ENCODE assay signal across 19 cellular contexts in the genomic region with DNA sequence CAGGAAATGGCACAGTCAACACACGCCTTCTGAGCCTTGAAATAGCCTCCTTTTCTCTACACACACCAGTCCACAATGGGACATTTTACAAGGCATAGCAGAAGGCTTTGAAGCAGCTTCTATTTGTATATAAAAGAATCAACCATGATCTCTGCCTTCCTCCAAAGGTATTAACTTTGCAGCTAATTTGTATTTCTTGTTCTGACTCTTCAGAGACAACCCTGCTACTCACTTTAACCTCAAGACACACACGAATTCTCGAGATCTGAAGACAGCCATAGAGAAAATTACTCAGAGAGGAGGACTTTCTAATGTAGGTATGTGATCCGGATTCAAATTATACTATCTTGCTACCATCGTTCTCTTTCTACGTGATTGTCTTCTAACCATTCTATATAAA.
DNase-seq lines count a peak whose midpoint lies in the region; ATAC-seq and TF ChIP-seq lines count a peak whose summit lies in the region.
"Had no signal": no experiment of that assay in that cellular context is flagged by ENCODE, and none has a peak within 500 bp of the region (broad histone marks: within the 10 kb centered on the region; RNA-seq: fewer than 3 reads in every experiment).

No MANE protein-coding gene starts in this region.

- no peak for DNase-seq in activated T-cell treated with anti-CD3 and anti-CD28 coated beads, Interleukin-2, amount 50 U/mL, for 4 hours
- no peak for DNase-seq in activated T-cell treated with anti-CD3 and anti-CD28 coated beads for 4 hours
- no peak for DNase-seq in natural killer cell
- no peak for DNase-seq in coronary artery (ENCODE audit: low spot score)
- DNase-seq in NCI-H146 (lab: John Stamatoyannopoulos, UW), result no peak
- DNase-seq: GM23248, MM.1S, NCI-H1092, NCI-H1436 treated with DMSO at 0.1 percent for 48 hours, NCI-H2029 treated with DMSO at 0.1 percent for 48 hours, NCI-H2171, NCI-H69 had no signal

- no peaks in the 10 kb centered on the region for H3K36me3 Mint-ChIP-seq in activated T-cell treated with anti-CD3 and anti-CD28 coated beads, Interleukin-2, amount 50 U/mL, for 4 hours (ENCODE audit: insufficient read depth)
- H3K36me3 Mint-ChIP-seq in activated T-helper 17 cell treated with anti-CD3 and anti-CD28 coated beads, Interleukin-2, amount 50 U/mL, for 72 hours (ENCODE audit: low read depth), result no peaks in the 10 kb centered on the region
- no peaks in the 10 kb centered on the region for H3K36me3 Mint-ChIP-seq in natural killer cell
- H3K36me3 Mint-ChIP-seq: CD4-positive, alpha-beta memory T cell had no signal

- intact Hi-C loops in natural killer cell (cut with micrococcal nuclease), result loop anchor here (2.0 to 10.0 kb wide), 4 partner anchors 34 to 560 kb away; partner anchors contain the start of genes GPATCH11, HEATR5B and STRN

- no peak overlapping the region for H3K27ac ChIP-seq in coronary artery
- H3K27ac ChIP-seq: BLaER1, GM23248 had no signal

- no peak for TF ChIP-seq CTCF in natural killer cell (IDR thresholded peaks at IDR 0.05)
- no peak for TF ChIP-seq CTCF in coronary artery (IDR thresholded peaks at IDR 0.05)

- H3K27me3 Mint-ChIP-seq in activated T-cell treated with anti-CD3 and anti-CD28 coated beads, Interleukin-2, amount 50 U/mL, for 4 hours (ENCODE audit: low read depth), result peaks cover 24% of the 10 kb centered on the region
- peaks cover 29% of the 10 kb centered on the region for H3K27me3 Mint-ChIP-seq in activated T-helper 17 cell treated with anti-CD3 and anti-CD28 coated beads, Interleukin-2, amount 50 U/mL, for 72 hours
- H3K27me3 Mint-ChIP-seq in natural killer cell (ENCODE audit: low read depth in 2 of 2), result no peaks in the 10 kb centered on the region

- peak in 1 of 2 donors; percentile 59 for ATAC-seq in activated T-cell treated with anti-CD3 and anti-CD28 coated beads, Interleukin-2, amount 50 U/mL, for 4 hours
- peak; percentile 54 for ATAC-seq in GM19351 (IDR thresholded peaks at IDR 0.05; ENCODE audit: unreplicated experiment)
- ATAC-seq in activated T-helper 17 cell treated with anti-CD3 and anti-CD28 coated beads, Interleukin-2, amount 50 U/mL, for 72 hours (replicated peaks), result peak; percentile 55
- peak; percentile 2 to 7 (median 4) for ATAC-seq in natural killer cell
- no peak for ATAC-seq in HG02759 (IDR thresholded peaks at IDR 0.05; ENCODE audit: unreplicated experiment)
- ATAC-seq: Right ventricle myocardium inferior had no signal

- H3K27ac Mint-ChIP-seq in activated T-helper 17 cell treated with anti-CD3 and anti-CD28 coated beads, Interleukin-2, amount 50 U/mL, for 72 hours, result no peak overlapping the region
- H3K27ac Mint-ChIP-seq in natural killer cell, result peak overlapping the region; percentile 91 to 95

- H3K4me3 Mint-ChIP-seq in activated T-cell treated with anti-CD3 and anti-CD28 coated beads, Interleukin-2, amount 50 U/mL, for 4 hours, result peak overlapping the region; percentile 11
- peak overlapping the region; percentile 19 for H3K4me3 Mint-ChIP-seq in activated T-helper 17 cell treated with anti-CD3 and anti-CD28 coated beads, Interleukin-2, amount 50 U/mL, for 72 hours
- H3K4me3 Mint-ChIP-seq in natural killer cell, result peak overlapping the region; percentile 81

- H3K9me3 Mint-ChIP-seq in activated T-cell treated with anti-CD3 and anti-CD28 coated beads, Interleukin-2, amount 50 U/mL, for 4 hours, result no peaks in the 10 kb centered on the region
- no peaks in the 10 kb centered on the region for H3K9me3 Mint-ChIP-seq in activated T-helper 17 cell treated with anti-CD3 and anti-CD28 coated beads, Interleukin-2, amount 50 U/mL, for 72 hours
- no peaks in the 10 kb centered on the region for H3K9me3 Mint-ChIP-seq in natural killer cell

- no peak overlapping the region for H3K4me3 ChIP-seq in coronary artery
- H3K4me3 ChIP-seq: BLaER1, GM23248, HAP-1 had no signal

- peaks cover 21% of the 10 kb centered on the region for H3K4me1 Mint-ChIP-seq in activated T-cell treated with anti-CD3 and anti-CD28 coated beads, Interleukin-2, amount 50 U/mL, for 4 hours (ENCODE audit: low read depth)
- H3K4me1 Mint-ChIP-seq in activated T-helper 17 cell treated with anti-CD3 and anti-CD28 coated beads, Interleukin-2, amount 50 U/mL, for 72 hours, result no peaks in the 10 kb centered on the region
- H3K4me1 Mint-ChIP-seq in natural killer cell, result peaks cover 78 to 88% of the 10 kb centered on the region in 2 donors

Comparison
In these comparisons a context has a peak if more than half of its experiments do, and no peak if none do; other contexts are left out.
1. H3K4me3 Mint-ChIP-seq: peak in every context shown above with its lines; median percentile 81 in natural killer cell; 19 in activated T-helper 17 cell treated with anti-CD3 and anti-CD28 coated beads, Interleukin-2, amount 50 U/mL, for 72 hours; 11 in activated T-cell treated with anti-CD3 and anti-CD28 coated beads, Interleukin-2, amount 50 U/mL, for 4 hours.